11 cellular contexts compared by ENCODE assay signal in the genomic region with DNA sequence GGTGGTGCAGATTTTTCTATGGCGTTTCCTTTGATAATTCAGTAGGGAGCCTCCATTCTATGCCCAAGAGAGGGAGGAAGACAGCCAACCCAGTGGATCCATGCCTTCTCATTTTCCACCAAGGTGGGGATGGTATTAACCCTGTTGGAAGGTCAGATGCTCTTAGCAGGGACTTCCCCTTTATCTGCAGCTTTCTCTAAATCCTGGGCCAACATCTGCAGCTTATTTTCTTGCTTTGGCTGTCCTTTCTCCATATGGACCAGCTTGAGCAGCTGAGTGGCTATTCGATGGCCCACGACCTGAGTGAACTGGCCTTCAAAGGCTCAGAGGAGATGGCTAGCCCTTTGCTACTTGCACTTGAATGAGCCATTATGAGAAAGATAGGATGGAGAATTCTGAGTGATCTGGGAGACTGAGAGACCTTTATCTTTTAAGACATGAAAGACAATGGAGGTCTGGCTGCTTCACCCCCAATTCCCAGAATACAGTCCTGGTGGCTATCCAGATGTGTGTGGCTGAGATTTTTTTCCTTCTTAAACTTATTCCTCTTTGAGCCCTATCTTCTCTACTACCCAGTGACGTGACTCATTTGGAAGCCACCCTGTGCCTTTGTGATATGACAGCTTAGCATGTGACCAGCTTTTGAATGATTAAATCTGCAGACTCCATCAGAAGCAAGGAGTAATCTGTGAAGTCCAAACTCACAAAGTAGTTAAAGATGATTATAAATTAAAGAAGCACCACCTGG. TPM values are rescaled to one million over a fixed set of nuclear protein-coding genes. Genes with fewer than 3 reads are reported as not detected.
A peak's percentile ranks its signal among the peaks of the same experiment; 100 is the strongest.
DNase-seq lines count a peak whose midpoint lies in the region; ATAC-seq, FAIRE-seq and TF ChIP-seq lines count a peak whose summit lies in the region.
"Had no signal": no experiment of that assay in that cellular context is flagged by ENCODE, and none has a peak within 500 bp of the region (broad histone marks: within the 10 kb centered on the region; RNA-seq: fewer than 3 reads in every experiment).

No MANE protein-coding gene starts in this region.

- H3K9me3 Mint-ChIP-seq in CD14-positive monocyte (peaks cover 0 to 2% (median 0%) of the 10 kb centered on the region in 7 donors), HFFc6 (no peaks in the 10 kb centered on the region), astrocyte (ENCODE audit: unreplicated experiment) (no peaks in the 10 kb centered on the region), mesothelial cell of epicardium (peaks cover 4% of the 10 kb centered on the region)
- H3K9me3 Mint-ChIP-seq: WTC11 had no signal

- H3K36me3 ChIP-seq in astrocyte (ENCODE audit: insufficient read depth, low read length), result no peaks in the 10 kb centered on the region

- no peaks in the 10 kb centered on the region for H3K27me3 Mint-ChIP-seq in CD14-positive monocyte (ENCODE audit: low read depth in 3 of 3)
- no peaks in the 10 kb centered on the region for H3K27me3 Mint-ChIP-seq in HFFc6 (ENCODE audit: insufficient read depth)
- H3K27me3 Mint-ChIP-seq in astrocyte (ENCODE audit: low read depth, unreplicated experiment), result no peaks in the 10 kb centered on the region
- no peaks in the 10 kb centered on the region for H3K27me3 Mint-ChIP-seq in mesothelial cell of epicardium (ENCODE audit: low read depth)

- peak overlapping the region; percentile 37 for H3K9ac ChIP-seq in astrocyte (ENCODE audit: low read length)

- H3K4me1 ChIP-seq in astrocyte (ENCODE audit: insufficient read depth, low read length), result peaks cover 23% of the 10 kb centered on the region

- no peaks in the 10 kb centered on the region for H3K9me3 ChIP-seq in astrocyte (ENCODE audit: insufficient read depth, low read depth, low read length)

- no peak overlapping the region for H3K4me2 ChIP-seq in astrocyte (ENCODE audit: low read length)

- intact Hi-C loops in CD14-positive monocyte (cut with micrococcal nuclease), result no loop called here

- H3K4me3 Mint-ChIP-seq in CD14-positive monocyte (no peak overlapping the region), HFFc6 (no peak overlapping the region), astrocyte (ENCODE audit: unreplicated experiment) (no peak overlapping the region), mesothelial cell of epicardium (no peak overlapping the region)
- H3K4me3 Mint-ChIP-seq: WTC11 had no signal

- H3K36me3 Mint-ChIP-seq in CD14-positive monocyte, result peaks cover 9 to 13% of the 10 kb centered on the region in 2 donors
- H3K36me3 Mint-ChIP-seq in HFFc6 (ENCODE audit: low read depth), result peaks cover 6% of the 10 kb centered on the region; the same call in 1 of the 2 replicates
- H3K36me3 Mint-ChIP-seq in astrocyte (ENCODE audit: low read depth, unreplicated experiment), result peaks cover 1% of the 10 kb centered on the region
- H3K36me3 Mint-ChIP-seq in mesothelial cell of epicardium, result no peaks in the 10 kb centered on the region
- H3K36me3 Mint-ChIP-seq: WTC11 had no signal

- DNase-seq in CD14-positive monocyte (ENCODE audit: low spot score) (no peak), HFFc6 (no peak), astrocyte (ENCODE audit: low read depth) (peak; percentile 34), mesothelial cell of epicardium (ENCODE audit: low spot score in 2 of 2, unreplicated experiment in 2 of 2) (peak in 1 of 2 experiments; percentile 9), RPMI8226 (no peak)

- H4K20me1 ChIP-seq in astrocyte (ENCODE audit: insufficient read depth, low read length), result peaks cover 6% of the 10 kb centered on the region

- TF ChIP-seq CTCF in CD14-positive monocyte (IDR thresholded peaks at IDR 0.05) (no peak), HFFc6 (IDR thresholded peaks at IDR 0.05) (no peak), astrocyte (IDR thresholded peaks at IDR 0.05; ENCODE audit: insufficient read depth, low read depth, low read length) (no peak), mesothelial cell of epicardium (IDR thresholded peaks at IDR 0.05; ENCODE audit: unreplicated experiment) (no peak)

- no peak for ATAC-seq in GM18520 (IDR thresholded peaks at IDR 0.05; ENCODE audit: unreplicated experiment)
- no peak for ATAC-seq in HG03135 (IDR thresholded peaks at IDR 0.05; ENCODE audit: unreplicated experiment)
- ATAC-seq in GM18909 (IDR thresholded peaks at IDR 0.05; ENCODE audit: poor library complexity, unreplicated experiment), result no peak
- ATAC-seq: WTC11 had no signal

- H3K4me1 Mint-ChIP-seq in CD14-positive monocyte (peaks cover 20% of the 10 kb centered on the region), HFFc6 (ENCODE audit: low read depth) (peaks cover 74% of the 10 kb centered on the region), astrocyte (ENCODE audit: low read depth, unreplicated experiment) (peaks cover 25% of the 10 kb centered on the region), mesothelial cell of epicardium (peaks cover 31% of the 10 kb centered on the region)

- no peak overlapping the region for H3K4me3 ChIP-seq in astrocyte (ENCODE audit: insufficient read depth, low read depth, low read length)

- peaks cover 73% of the 10 kb centered on the region for H3K79me2 ChIP-seq in astrocyte (ENCODE audit: insufficient read depth, low read length)

- no peak for FAIRE-seq in astrocyte (lab: Jason Lieb, UNC)
- FAIRE-seq: colon had no signal

- H2AFZ ChIP-seq in astrocyte (ENCODE audit: low read depth, low read length), result no peak overlapping the region

- H3K27me3 ChIP-seq in astrocyte (ENCODE audit: insufficient read depth, low read length), result no peaks in the 10 kb centered on the region

- H3K27ac Mint-ChIP-seq in CD14-positive monocyte, result peak overlapping the region in 4 of 7 donors; percentile 14 to 82 (median 28)
- H3K27ac Mint-ChIP-seq in HFFc6, result peak overlapping the region; percentile 65
- no peak overlapping the region for H3K27ac Mint-ChIP-seq in astrocyte (ENCODE audit: unreplicated experiment)
- H3K27ac Mint-ChIP-seq in mesothelial cell of epicardium, result peak overlapping the region; percentile 58
- H3K27ac Mint-ChIP-seq: WTC11 had no signal

- H3K27ac ChIP-seq in astrocyte (ENCODE audit: low read depth, low read length), result peak overlapping the region; percentile 82
- H3K27ac ChIP-seq: C4-2B had no signal

RNA-seq across cellular contexts. Expression of gene TRAK1, which starts 39.6 kb away (rescaled TPM):
- 1 to 10 TPM; 6.6 to 7.0 TPM for polyA plus RNA-seq in CD14-positive monocyte
- total RNA-seq in HFFc6 (2021; fragmentation: NEBNext Ultra II Directional; extraction: Animal tissue kit (Norgen Biotek cat#: 25700)), result 10 to 100 TPM; 50.6 to 54.3 (median 52.3) TPM
- total RNA-seq in astrocyte, result 52.3 and 56.2 TPM in 2 replicates
- total RNA-seq in mesothelial cell of epicardium, result 49.0 to 50.7 TPM (median 50.3 TPM) in 3 replicates
